27 cellular contexts compared by ENCODE assay signal in genomic region chr12:2406903-2407302, GRCh38.
"Had no signal": no experiment of that assay in that cellular context is flagged by ENCODE, and none has a peak within 500 bp of the region (broad histone marks: within the 10 kb centered on the region; RNA-seq: fewer than 3 reads in every experiment).

No MANE protein-coding gene starts in this region.

- H3K4me3 ChIP-seq: adrenal gland, body of pancreas, esophagus squamous epithelium, gastroesophageal sphincter had no signal

- H3K4me1 ChIP-seq: adrenal gland, body of pancreas, esophagus squamous epithelium had no signal

- DNase-seq: activated CD4-positive, alpha-beta memory T cell treated with anti-CD3 and anti-CD28 coated beads, Interleukin-2, amount 10 ng/mL, durations not matched to agents 7 days and 5 days; activated CD4-positive, alpha-beta T cell treated with anti-CD3 and anti-CD28 coated beads for 36 hours; activated CD4-positive, alpha-beta T cell treated with anti-CD3 and anti-CD28 coated beads, Interleukin-2, amount 10 ng/mL, durations not matched to agents 7 days and 5 days; activated CD4-positive, alpha-beta T cell treated with anti-CD3 and anti-CD28 coated beads, Interleukin-2, amount 50 U/mL, for 4 hours; activated CD4-positive, CD25-positive, alpha-beta regulatory T cell; activated CD4-positive, CD25-positive, alpha-beta regulatory T cell treated with anti-CD3 and anti-CD28 coated beads, Interleukin-2, amount 50 U/mL, for 72 hours; activated CD8-positive, alpha-beta memory T cell treated with anti-CD3 and anti-CD28 coated beads, Interleukin-2, amount 50 U/mL, for 48 hours; activated naive CD4-positive, alpha-beta T cell treated with anti-CD3 and anti-CD28 coated beads for 36 hours; activated naive CD8-positive, alpha-beta T cell treated with anti-CD3 and anti-CD28 coated beads for 36 hours; activated naive CD8-positive, alpha-beta T cell treated with anti-CD3 and anti-CD28 coated beads, Interleukin-2, amount 50 U/mL, for 24 hours; activated T-cell treated with anti-CD3 and anti-CD28 coated beads for 4 hours; activated T-cell treated with anti-CD3 and anti-CD28 coated beads, Interleukin-2, amount 50 U/mL, for 24 hours; activated T-cell treated with anti-CD3 and anti-CD28 coated beads, Interleukin-2, amount 50 U/mL, for 72 hours; adrenal gland; amygdala; aorta; body of pancreas; caudate nucleus; cortex of kidney; dermis blood vessel endothelial cell; effector CD8-positive, alpha-beta T cell; esophagus squamous epithelium; foreskin melanocyte; T-helper 2 cell had no signal

- ATAC-seq: activated CD4-positive, alpha-beta T cell treated with anti-CD3 and anti-CD28 coated beads for 36 hours; activated naive CD8-positive, alpha-beta T cell treated with anti-CD3 and anti-CD28 coated beads, Interleukin-2, amount 50 U/mL, for 24 hours; activated T-cell treated with anti-CD3 and anti-CD28 coated beads, Interleukin-2, amount 50 U/mL, for 72 hours; body of pancreas; gastroesophageal sphincter had no signal

- H3K27me3 Mint-ChIP-seq: activated CD4-positive, alpha-beta T cell treated with anti-CD3 and anti-CD28 coated beads for 36 hours; activated naive CD4-positive, alpha-beta T cell treated with anti-CD3 and anti-CD28 coated beads, Interleukin-2, amount 50 U/mL, for 24 hours; activated naive CD8-positive, alpha-beta T cell treated with anti-CD3 and anti-CD28 coated beads for 36 hours; activated T-cell treated with anti-CD3 and anti-CD28 coated beads, Interleukin-2, amount 50 U/mL, for 24 hours had no signal

- H3K36me3 Mint-ChIP-seq: activated naive CD4-positive, alpha-beta T cell treated with anti-CD3 and anti-CD28 coated beads, Interleukin-2, amount 50 U/mL, for 24 hours; activated naive CD8-positive, alpha-beta T cell treated with anti-CD3 and anti-CD28 coated beads for 36 hours had no signal

- H3K27ac Mint-ChIP-seq: activated CD4-positive, alpha-beta memory T cell treated with anti-CD3 and anti-CD28 coated beads, Interleukin-2, amount 10 ng/mL, durations not matched to agents 7 days and 5 days; activated CD4-positive, alpha-beta T cell treated with anti-CD3 and anti-CD28 coated beads for 36 hours; activated CD4-positive, alpha-beta T cell treated with anti-CD3 and anti-CD28 coated beads, Interleukin-2, amount 10 ng/mL, durations not matched to agents 7 days and 5 days; activated naive CD4-positive, alpha-beta T cell treated with anti-CD3 and anti-CD28 coated beads for 36 hours; activated naive CD4-positive, alpha-beta T cell treated with anti-CD3 and anti-CD28 coated beads, Interleukin-2, amount 50 U/mL, for 24 hours; activated naive CD8-positive, alpha-beta T cell treated with anti-CD3 and anti-CD28 coated beads for 36 hours; activated naive CD8-positive, alpha-beta T cell treated with anti-CD3 and anti-CD28 coated beads, Interleukin-2, amount 50 U/mL, for 24 hours; activated T-cell treated with anti-CD3 and anti-CD28 coated beads, Interleukin-2, amount 50 U/mL, for 24 hours; activated T-cell treated with anti-CD3 and anti-CD28 coated beads, Interleukin-2, amount 50 U/mL, for 72 hours had no signal

- H3K9me3 Mint-ChIP-seq: activated CD4-positive, alpha-beta memory T cell treated with anti-CD3 and anti-CD28 coated beads, Interleukin-2, amount 10 ng/mL, durations not matched to agents 7 days and 5 days; activated CD4-positive, alpha-beta T cell treated with anti-CD3 and anti-CD28 coated beads, Interleukin-2, amount 10 ng/mL, durations not matched to agents 7 days and 5 days; activated naive CD4-positive, alpha-beta T cell treated with anti-CD3 and anti-CD28 coated beads for 36 hours; activated naive CD4-positive, alpha-beta T cell treated with anti-CD3 and anti-CD28 coated beads, Interleukin-2, amount 50 U/mL, for 24 hours; activated naive CD8-positive, alpha-beta T cell treated with anti-CD3 and anti-CD28 coated beads for 36 hours; activated naive CD8-positive, alpha-beta T cell treated with anti-CD3 and anti-CD28 coated beads, Interleukin-2, amount 50 U/mL, for 24 hours; activated T-cell treated with anti-CD3 and anti-CD28 coated beads, Interleukin-2, amount 50 U/mL, for 24 hours; activated T-cell treated with anti-CD3 and anti-CD28 coated beads, Interleukin-2, amount 50 U/mL, for 72 hours had no signal

- H3K36me3 ChIP-seq: adrenal gland, esophagus squamous epithelium, gastroesophageal sphincter had no signal

- H3K9me3 ChIP-seq: adrenal gland, body of pancreas, esophagus squamous epithelium, gastroesophageal sphincter had no signal

- H3K4me1 Mint-ChIP-seq: activated CD4-positive, alpha-beta memory T cell treated with anti-CD3 and anti-CD28 coated beads, Interleukin-2, amount 10 ng/mL, durations not matched to agents 7 days and 5 days; activated CD4-positive, alpha-beta T cell treated with anti-CD3 and anti-CD28 coated beads for 36 hours; activated CD4-positive, alpha-beta T cell treated with anti-CD3 and anti-CD28 coated beads, Interleukin-2, amount 10 ng/mL, durations not matched to agents 7 days and 5 days; activated naive CD4-positive, alpha-beta T cell treated with anti-CD3 and anti-CD28 coated beads, Interleukin-2, amount 50 U/mL, for 24 hours; activated naive CD8-positive, alpha-beta T cell treated with anti-CD3 and anti-CD28 coated beads, Interleukin-2, amount 50 U/mL, for 24 hours had no signal

- H3K27me3 ChIP-seq: adrenal gland, body of pancreas, esophagus squamous epithelium, gastroesophageal sphincter had no signal

- H3K4me3 Mint-ChIP-seq: activated CD4-positive, alpha-beta memory T cell treated with anti-CD3 and anti-CD28 coated beads, Interleukin-2, amount 10 ng/mL, durations not matched to agents 7 days and 5 days; activated CD4-positive, alpha-beta T cell treated with anti-CD3 and anti-CD28 coated beads for 36 hours; activated CD4-positive, alpha-beta T cell treated with anti-CD3 and anti-CD28 coated beads, Interleukin-2, amount 10 ng/mL, durations not matched to agents 7 days and 5 days; activated naive CD4-positive, alpha-beta T cell treated with anti-CD3 and anti-CD28 coated beads for 36 hours; activated naive CD4-positive, alpha-beta T cell treated with anti-CD3 and anti-CD28 coated beads, Interleukin-2, amount 50 U/mL, for 24 hours; activated naive CD8-positive, alpha-beta T cell treated with anti-CD3 and anti-CD28 coated beads for 36 hours; activated naive CD8-positive, alpha-beta T cell treated with anti-CD3 and anti-CD28 coated beads, Interleukin-2, amount 50 U/mL, for 24 hours; activated T-cell treated with anti-CD3 and anti-CD28 coated beads, Interleukin-2, amount 50 U/mL, for 24 hours; activated T-cell treated with anti-CD3 and anti-CD28 coated beads, Interleukin-2, amount 50 U/mL, for 72 hours had no signal

- H3K27ac ChIP-seq: adrenal gland, body of pancreas, epithelial cell of prostate, esophagus squamous epithelium, gastroesophageal sphincter had no signal
